Comparison of ENCODE assay signal across 8 cellular contexts in genomic region chr6:149953390-149953789, GRCh38. TPM values are rescaled to one million over a fixed set of nuclear protein-coding genes. Genes with fewer than 3 reads are reported as not detected.
"Had no signal": no experiment of that assay in that cellular context is flagged by ENCODE, and none has a peak within 500 bp of the region (broad histone marks: within the 10 kb centered on the region; RNA-seq: fewer than 3 reads in every experiment).

No MANE protein-coding gene starts in this region.

RNA-seq across cellular contexts. Expression of gene ULBP1, which starts 10.4 kb away (rescaled TPM):
- total RNA-seq: MCF 10A had no signal

RNA-seq across cellular contexts. Expression of gene RAET1G, which starts 30.5 kb away (rescaled TPM):
- total RNA-seq: activated B cell treated with CpG ODN at 0.5 μM for 24 hours; activated CD4-positive, alpha-beta T cell treated with anti-CD3 and anti-CD28 coated beads, Interleukin-2, amount 10 ng/mL, durations not matched to agents 24 days and 14 days; activated naive CD8-positive, alpha-beta T cell treated with anti-CD3 and anti-CD28 coated beads, Interleukin-2, amount 10 ng/mL, durations not matched to agents 7 days and 5 days; activated T-cell treated with anti-CD3 and anti-CD28 coated beads, Interleukin-2, amount 50 U/mL, for 72 hours; activated T-helper 2 cell treated with anti-CD3 and anti-CD28 coated beads, Interferon-gamma antibody, Interleukin-2, Interleukin-4, amounts not matched to agents 10 μg/mL and 5 μg/mL and 100 μg/mL, durations not matched to agents 14 hours and 24 hours and 36 hours; PC-9; T-helper 17 cell had no signal

RNA-seq across cellular contexts. Expression of gene RAET1E, which starts 55.5 kb away (rescaled TPM):
- total RNA-seq: activated B cell treated with CpG ODN at 0.5 μM for 24 hours; activated CD4-positive, alpha-beta T cell treated with anti-CD3 and anti-CD28 coated beads, Interleukin-2, amount 10 ng/mL, durations not matched to agents 24 days and 14 days; activated naive CD8-positive, alpha-beta T cell treated with anti-CD3 and anti-CD28 coated beads, Interleukin-2, amount 10 ng/mL, durations not matched to agents 7 days and 5 days; activated T-cell treated with anti-CD3 and anti-CD28 coated beads, Interleukin-2, amount 50 U/mL, for 72 hours; activated T-helper 2 cell treated with anti-CD3 and anti-CD28 coated beads, Interferon-gamma antibody, Interleukin-2, Interleukin-4, amounts not matched to agents 10 μg/mL and 5 μg/mL and 100 μg/mL, durations not matched to agents 14 hours and 24 hours and 36 hours had no signal
